ENCODE assay signal across 12 cellular contexts in the genomic region with DNA sequence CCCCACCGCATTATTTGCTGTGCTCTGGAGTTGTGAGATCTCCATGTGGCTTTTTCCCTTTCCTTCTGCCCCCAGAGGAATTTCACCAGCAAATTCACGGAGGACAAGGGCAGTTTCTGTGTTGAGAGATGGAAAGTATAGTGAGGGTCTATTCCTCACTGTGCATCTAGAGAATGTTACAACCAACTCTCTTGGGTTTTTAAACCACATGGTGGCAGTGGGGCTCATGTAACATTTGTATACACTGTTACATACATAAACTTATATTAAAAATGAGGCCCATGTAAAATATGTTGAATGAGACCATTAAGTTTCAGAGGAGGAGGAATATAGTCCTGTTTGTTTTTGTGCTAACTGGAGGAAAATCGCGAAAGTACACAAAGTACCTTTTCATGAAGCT. TPM values are rescaled to one million over a fixed set of nuclear protein-coding genes. Genes with fewer than 3 reads are reported as not detected.
DNase-seq lines count a peak whose midpoint lies in the region; ATAC-seq and TF ChIP-seq lines count a peak whose summit lies in the region.
"Had no signal": no experiment of that assay in that cellular context is flagged by ENCODE, and none has a peak within 500 bp of the region (broad histone marks: within the 10 kb centered on the region; RNA-seq: fewer than 3 reads in every experiment).

No MANE protein-coding gene starts in this region.

- peaks cover 42% of the 10 kb centered on the region for H3K27me3 Mint-ChIP-seq in nephron progenitor cell (ENCODE audit: low read depth, poor library complexity)

- TF ChIP-seq CTCF in nephron progenitor cell (IDR thresholded peaks at IDR 0.05), result no peak
- no peak for TF ChIP-seq CTCF in GM10266 (IDR thresholded peaks at IDR 0.05; ENCODE audit: control insufficient read depth, insufficient read depth, low read depth, missing control alignments)

- no peaks in the 10 kb centered on the region for H4K20me1 ChIP-seq in GM23248 (ENCODE audit: insufficient read depth)

- H3K4me3 ChIP-seq in GM23248, result peak overlapping the region; percentile 74
- peak overlapping the region; percentile 19 for H3K4me3 ChIP-seq in endocrine pancreas (ENCODE audit: control insufficient read depth, insufficient read depth, low read length)

- no peaks in the 10 kb centered on the region for H3K9me2 ChIP-seq in GM23248 (ENCODE audit: insufficient read depth)

- peaks cover 26% of the 10 kb centered on the region; the same call in 1 of the 2 replicates for H3F3A ChIP-seq in GM23248 (ENCODE audit: insufficient read depth)

- peaks cover 14% of the 10 kb centered on the region; the same call in 1 of the 2 replicates for H3K79me2 ChIP-seq in GM23248 (ENCODE audit: insufficient read depth)

- peak overlapping the region; percentile 85 for H3K4me3 Mint-ChIP-seq in nephron progenitor cell

- peak overlapping the region; percentile 96 for H3K4me2 ChIP-seq in GM23248 (ENCODE audit: unreplicated experiment)

- H3K9me3 ChIP-seq in GM23248 (ENCODE audit: low read depth), result no peaks in the 10 kb centered on the region
- H3K9me3 ChIP-seq in endocrine pancreas (ENCODE audit: control insufficient read depth, low read length), result no peaks in the 10 kb centered on the region

- H3K9ac ChIP-seq in GM23248 (peak overlapping the region; percentile 69; the same call in 1 of the 2 replicates), endocrine pancreas (ENCODE audit: control insufficient read depth, insufficient read depth, low read length) (no peak overlapping the region)

- H3K27ac ChIP-seq in GM23248, result no peak overlapping the region

- H3K27me3 ChIP-seq in GM23248 (replicated peaks; ENCODE audit: insufficient read depth), result no peaks in the 10 kb centered on the region
- no peaks in the 10 kb centered on the region for H3K27me3 ChIP-seq in endocrine pancreas (ENCODE audit: control insufficient read depth, insufficient read depth, low read length)

- no peak for DNase-seq in GM23248
- DNase-seq in NCI-H1694 treated with DMSO at 0.1 percent for 48 hours (lab: John Stamatoyannopoulos, UW), result peak; percentile 27
- DNase-seq in nephron progenitor cell, result no peak
- DNase-seq in hepatic stellate cell (ENCODE audit: low spot score), result no peak
- no peak for DNase-seq in NCI-H1436 treated with DMSO at 0.1 percent for 48 hours (lab: John Stamatoyannopoulos, UW)
- no peak for DNase-seq in GM10266 (ENCODE audit: extremely low spot score)
- DNase-seq: activated CD4-positive, CD25-positive, alpha-beta regulatory T cell; NCI-H1048; NCI-H526 had no signal

- H3K4me1 Mint-ChIP-seq in nephron progenitor cell, result peaks cover 15% of the 10 kb centered on the region

- ATAC-seq in GM18517 (IDR thresholded peaks at IDR 0.05; ENCODE audit: unreplicated experiment), result no peak

- H2AFZ ChIP-seq in GM23248, result peak overlapping the region; percentile 82

- H3K9me3 Mint-ChIP-seq in nephron progenitor cell, result no peaks in the 10 kb centered on the region

- H3K36me3 Mint-ChIP-seq in nephron progenitor cell (ENCODE audit: low read depth), result no peaks in the 10 kb centered on the region

- peaks cover 23% of the 10 kb centered on the region; the same call in 1 of the 2 replicates for H3K4me1 ChIP-seq in GM23248 (ENCODE audit: insufficient read depth)
- no peaks in the 10 kb centered on the region for H3K4me1 ChIP-seq in endocrine pancreas (ENCODE audit: control insufficient read depth, insufficient read depth, low read length)

- WGBS in GM23248 (ENCODE audit: low coverage in 1 of 2, low lambda C conversion rate in 2 of 2, missing lambda C conversion rate in 2 of 2), 2 experiments, result 50 to 51% methylated on average over 4 of the region's 4 CpGs

- in situ Hi-C loops in GM23248 (cut with MboI), result no loop called here

- H3K36me3 ChIP-seq in GM23248 (ENCODE audit: low read depth) (no peaks in the 10 kb centered on the region), endocrine pancreas (ENCODE audit: control insufficient read depth, insufficient read depth, low read length) (no peaks in the 10 kb centered on the region)

- H3K27ac Mint-ChIP-seq in nephron progenitor cell, result no peak overlapping the region

RNA-seq across cellular contexts. Expression of a gene that starts 0.9 kb away (rescaled TPM):
- 4.6 and 7.3 TPM in 2 replicates for total RNA-seq in GM23248 (2014; rRNA removed; shearing (Covaris generic))
- 4.7 and 5.4 TPM in 2 replicates for polyA plus RNA-seq in GM23248 (2016; fragmentation: Nextera tagmentation; extraction: Ambion mirVana)
- total RNA-seq: endothelial cell of umbilical vein had no signal
- polyA plus RNA-seq: endothelial cell of umbilical vein had no signal
